17 cellular contexts compared by ENCODE assay signal in the genomic region with DNA sequence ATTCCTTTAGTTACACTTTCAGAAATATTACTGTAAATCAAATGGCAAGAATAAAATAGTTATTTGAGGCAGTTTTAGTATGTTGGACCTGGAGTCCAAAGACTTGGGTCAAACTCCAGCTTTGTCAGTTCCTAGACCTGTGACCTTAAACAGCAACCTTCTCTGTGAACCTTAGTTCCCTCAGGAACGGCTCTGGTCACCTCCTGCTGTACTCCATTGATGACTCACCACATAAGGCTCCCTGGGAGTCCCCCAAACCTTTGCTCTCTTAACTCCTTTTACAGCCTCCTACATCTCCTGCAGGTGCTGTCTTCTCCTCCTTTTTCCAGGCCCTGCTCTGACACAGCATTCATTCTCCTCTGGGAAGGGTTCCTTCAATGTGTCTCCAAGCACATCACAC. TPM values are rescaled to one million over a fixed set of nuclear protein-coding genes. Genes with fewer than 3 reads are reported as not detected.
DNase-seq lines count a peak whose midpoint lies in the region; ATAC-seq lines count a peak whose summit lies in the region.
"Had no signal": no experiment of that assay in that cellular context is flagged by ENCODE, and none has a peak within 500 bp of the region (broad histone marks: within the 10 kb centered on the region; RNA-seq: fewer than 3 reads in every experiment).

No MANE protein-coding gene starts in this region.

- CTCF ChIA-PET in activated CD4-positive, alpha-beta T cell treated with anti-CD3 and anti-CD28 coated beads, Interleukin-2, amount 10 ng/mL, durations not matched to agents 7 days and 5 days (lab: Charles Lee) = interaction anchor here (1.4 to 1.9 kb wide), 3 partner anchors 9 to 106 kb away, joined by 3 to 5 read pairs (median 4); no protein-coding TSS in a partner anchor

- no peak overlapping the region for H3K4me3 ChIP-seq in skeletal muscle satellite cell (ENCODE audit: low read length)
- H3K4me3 ChIP-seq: lower lobe of right lung, ovary, tibial artery had no signal

- peak overlapping the region; percentile 36 for H3K4me2 ChIP-seq in skeletal muscle satellite cell (ENCODE audit: low read length)

- POLR2A ChIA-PET in activated CD4-positive, alpha-beta T cell treated with anti-CD3 and anti-CD28 coated beads, Interleukin-2, amount 10 ng/mL, durations not matched to agents 7 days and 5 days (lab: Charles Lee) = no interaction called here

- peaks cover 53% of the 10 kb centered on the region for H3K4me1 ChIP-seq in skeletal muscle satellite cell (ENCODE audit: control insufficient read depth, insufficient read depth, low read length)

- ATAC-seq in T-helper 17 cell (no peak), HG02981 (IDR thresholded peaks at IDR 0.05; ENCODE audit: unreplicated experiment) (no peak)
- ATAC-seq: lower lobe of right lung had no signal

- H3K9ac ChIP-seq in skeletal muscle satellite cell (ENCODE audit: low read depth, low read length) = no peak overlapping the region

- no peak overlapping the region for H3K4me3 Mint-ChIP-seq in activated CD4-positive, alpha-beta T cell treated with anti-CD3 and anti-CD28 coated beads, Interleukin-2, amount 10 ng/mL, durations not matched to agents 7 days and 5 days
- no peak overlapping the region for H3K4me3 Mint-ChIP-seq in T-helper 17 cell
- H3K4me3 Mint-ChIP-seq: activated naive CD8-positive, alpha-beta T cell; central memory CD8-positive, alpha-beta T cell had no signal

- peaks cover 38% of the 10 kb centered on the region for H3K4me1 Mint-ChIP-seq in activated CD4-positive, alpha-beta T cell treated with anti-CD3 and anti-CD28 coated beads, Interleukin-2, amount 10 ng/mL, durations not matched to agents 7 days and 5 days
- peaks cover 22% of the 10 kb centered on the region for H3K4me1 Mint-ChIP-seq in T-helper 17 cell

- peak overlapping the region; percentile 37 for H3K27ac Mint-ChIP-seq in activated CD4-positive, alpha-beta T cell treated with anti-CD3 and anti-CD28 coated beads, Interleukin-2, amount 10 ng/mL, durations not matched to agents 7 days and 5 days
- H3K27ac Mint-ChIP-seq in T-helper 17 cell = peak overlapping the region; percentile 79
- H3K27ac Mint-ChIP-seq: activated naive CD8-positive, alpha-beta T cell had no signal

- H3K9me3 Mint-ChIP-seq in activated CD4-positive, alpha-beta T cell treated with anti-CD3 and anti-CD28 coated beads, Interleukin-2, amount 10 ng/mL, durations not matched to agents 7 days and 5 days = no peaks in the 10 kb centered on the region
- H3K9me3 Mint-ChIP-seq: central memory CD8-positive, alpha-beta T cell had no signal

- DNase-seq in activated CD4-positive, alpha-beta T cell treated with anti-CD3 and anti-CD28 coated beads, Interleukin-2, amount 10 ng/mL, durations not matched to agents 7 days and 5 days = no peak
- DNase-seq in activated CD4-positive, alpha-beta T cell treated with anti-CD3 and anti-CD28 coated beads for 48 hours = no peak
- DNase-seq in T-helper 17 cell (no peak), islet precursor cell (peak; percentile 66), T-helper 1 cell (no peak)
- no peak for DNase-seq in activated CD4-positive, CD25-positive, alpha-beta regulatory T cell treated with anti-CD3 and anti-CD28 coated beads, Interleukin-2, amount 50 U/mL, for 72 hours
- DNase-seq: DMS 273 treated with DMSO at 0.1 percent for 48 hours, Karpas-422, lower lobe of right lung, NCI-H1930, ovary, SHP77, tibial artery had no signal

- no peaks in the 10 kb centered on the region for H3K9me3 ChIP-seq in T-helper 17 cell (ENCODE audit: control insufficient read depth, low read length, poor library complexity, severe bottlenecking)
- no peaks in the 10 kb centered on the region for H3K9me3 ChIP-seq in skeletal muscle satellite cell (replicated peaks; ENCODE audit: low read length)
- H3K9me3 ChIP-seq: lower lobe of right lung, ovary, tibial artery had no signal

- H3K27me3 Mint-ChIP-seq in activated CD4-positive, alpha-beta T cell treated with anti-CD3 and anti-CD28 coated beads, Interleukin-2, amount 10 ng/mL, durations not matched to agents 7 days and 5 days = no peaks in the 10 kb centered on the region
- no peaks in the 10 kb centered on the region for H3K27me3 Mint-ChIP-seq in T-helper 17 cell
- H3K27me3 Mint-ChIP-seq: activated naive CD8-positive, alpha-beta T cell; central memory CD8-positive, alpha-beta T cell had no signal

- H3K36me3 ChIP-seq in skeletal muscle satellite cell (ENCODE audit: insufficient read depth, low read length) = no peaks in the 10 kb centered on the region
- H3K36me3 ChIP-seq: ovary had no signal

- H3K27me3 ChIP-seq in skeletal muscle satellite cell (ENCODE audit: control insufficient read depth, insufficient read depth, low read length) = no peaks in the 10 kb centered on the region
- H3K27me3 ChIP-seq: ovary, tibial artery had no signal

- H3K36me3 Mint-ChIP-seq in activated CD4-positive, alpha-beta T cell treated with anti-CD3 and anti-CD28 coated beads, Interleukin-2, amount 10 ng/mL, durations not matched to agents 7 days and 5 days (ENCODE audit: low read depth) = peaks cover 12% of the 10 kb centered on the region
- no peaks in the 10 kb centered on the region for H3K36me3 Mint-ChIP-seq in T-helper 17 cell (ENCODE audit: low read depth)

RNA-seq across cellular contexts. Expression of a gene that starts 29.1 kb away (rescaled TPM):
- 10 to 100 TPM; 48.6 to 54.5 TPM for total RNA-seq in activated CD4-positive, alpha-beta T cell treated with anti-CD3 and anti-CD28 coated beads, Interleukin-2, amount 10 ng/mL, durations not matched to agents 7 days and 5 days
- 10 to 100 TPM; 20.7 to 25.3 TPM for total RNA-seq in T-helper 17 cell
- 8.9 and 16.8 TPM in 2 replicates for total RNA-seq in skeletal muscle satellite cell (2012; rRNA removed)

RNA-seq across cellular contexts. Expression of a gene that starts 51.1 kb away (rescaled TPM):
- total RNA-seq in activated CD4-positive, alpha-beta T cell treated with anti-CD3 and anti-CD28 coated beads, Interleukin-2, amount 10 ng/mL, durations not matched to agents 7 days and 5 days = 10 to 100 TPM; 56.0 to 63.0 TPM
- total RNA-seq in T-helper 17 cell = 100 to 1,000 TPM; 388 to 426 TPM
- total RNA-seq in skeletal muscle satellite cell (2012; rRNA removed) = 4.4 and 6.6 TPM in 2 replicates

Comparison
In these comparisons a context has a peak if more than half of its experiments do, and no peak if none do; other contexts are left out.
1. RNA of a gene that starts 51.1 kb away (total RNA-seq): 388 to 426 TPM in T-helper 17 cell; 56.0 to 63.0 TPM in activated CD4-positive, alpha-beta T cell treated with anti-CD3 and anti-CD28 coated beads, Interleukin-2, amount 10 ng/mL, durations not matched to agents 7 days and 5 days; every median in the first group is over 4 times any median in the second.